Comparison of ENCODE assay signal across 11 cellular contexts in the genomic region with DNA sequence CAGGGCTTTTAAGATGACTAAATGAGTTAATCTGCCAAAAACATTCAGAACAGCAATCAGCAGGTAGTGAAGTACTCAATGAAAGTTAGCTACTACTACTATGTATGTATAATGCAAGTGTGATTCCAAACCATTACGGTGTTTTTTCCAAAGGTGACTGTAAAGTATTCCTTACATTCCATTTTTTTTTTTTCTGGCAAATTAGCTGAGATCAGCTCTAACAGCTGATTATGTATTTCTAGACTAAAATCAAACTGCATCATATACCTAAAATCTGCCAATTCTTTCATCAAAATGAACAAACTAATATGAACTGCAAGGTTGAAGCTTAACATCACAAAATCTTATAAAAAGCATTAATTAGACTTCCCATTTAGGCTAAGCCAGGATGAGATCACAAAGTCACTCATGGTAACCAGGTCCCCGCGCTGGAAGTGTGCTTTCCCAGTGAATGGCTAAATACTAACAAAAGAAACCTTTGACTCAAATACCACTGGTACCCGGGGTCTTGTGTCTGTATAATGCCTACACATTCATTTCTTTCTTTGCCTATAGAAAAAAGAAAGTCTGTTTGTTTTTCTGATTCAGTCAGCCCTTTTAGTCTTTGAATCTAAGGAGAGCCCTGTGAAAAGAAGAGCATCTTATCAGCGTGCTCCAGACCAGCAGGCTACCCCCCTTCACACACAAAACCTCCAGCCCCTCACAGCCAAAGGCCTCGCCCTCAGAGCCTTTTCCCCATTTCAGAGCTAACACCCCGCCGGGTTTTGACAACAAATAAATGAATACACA.
DNase-seq lines count a peak whose midpoint lies in the region; ATAC-seq and TF ChIP-seq lines count a peak whose summit lies in the region.
"Had no signal": no experiment of that assay in that cellular context is flagged by ENCODE, and none has a peak within 500 bp of the region (broad histone marks: within the 10 kb centered on the region; RNA-seq: fewer than 3 reads in every experiment).

No MANE protein-coding gene starts in this region.

- H3K27ac ChIP-seq in right cardiac atrium (ENCODE audit: low read length), result peak overlapping the region; percentile 42
- H3K27ac ChIP-seq: C4-2B had no signal

- 30% methylated on average over 8 of the region's 8 CpGs for WGBS in right cardiac atrium

- no peaks in the 10 kb centered on the region for H3K9me3 Mint-ChIP-seq in T-helper 1 cell treated with Interleukin-12 subunit alpha and Interleukin-12 subunit beta and Interleukin-4 antibody, amounts not matched to agents 30 μg/mL and 1 μg/mL, for 36 hours
- H3K9me3 Mint-ChIP-seq in activated CD8-positive, alpha-beta T cell treated with anti-CD3 and anti-CD28 coated beads for 36 hours, result no peaks in the 10 kb centered on the region

- peak overlapping the region; percentile 91 for H3K4me3 Mint-ChIP-seq in T-helper 1 cell treated with Interleukin-12 subunit alpha and Interleukin-12 subunit beta and Interleukin-4 antibody, amounts not matched to agents 30 μg/mL and 1 μg/mL, for 36 hours
- peak overlapping the region; percentile 95 for H3K4me3 Mint-ChIP-seq in activated CD8-positive, alpha-beta T cell treated with anti-CD3 and anti-CD28 coated beads for 36 hours

- peak overlapping the region; percentile 20 for H3K27ac Mint-ChIP-seq in T-helper 1 cell treated with Interleukin-12 subunit alpha and Interleukin-12 subunit beta and Interleukin-4 antibody, amounts not matched to agents 30 μg/mL and 1 μg/mL, for 36 hours
- peak overlapping the region; percentile 92 for H3K27ac Mint-ChIP-seq in activated CD8-positive, alpha-beta T cell treated with anti-CD3 and anti-CD28 coated beads for 36 hours

- peaks cover 60% of the 10 kb centered on the region for H3K4me1 Mint-ChIP-seq in T-helper 1 cell treated with Interleukin-12 subunit alpha and Interleukin-12 subunit beta and Interleukin-4 antibody, amounts not matched to agents 30 μg/mL and 1 μg/mL, for 36 hours (ENCODE audit: low read depth)
- peaks cover 69% of the 10 kb centered on the region for H3K4me1 Mint-ChIP-seq in activated CD8-positive, alpha-beta T cell treated with anti-CD3 and anti-CD28 coated beads for 36 hours (ENCODE audit: low read depth)

- POLR2A ChIA-PET in activated CD8-positive, alpha-beta T cell treated with anti-CD3 and anti-CD28 coated beads for 36 hours (lab: Charles Lee), result interaction anchor here (1.0 to 1.9 kb wide), 4 partner anchors 13 to 139 kb away, joined by 3 to 9 read pairs (median 6); no protein-coding TSS in a partner anchor

- CTCF ChIA-PET in activated CD8-positive, alpha-beta T cell treated with anti-CD3 and anti-CD28 coated beads for 36 hours (lab: Charles Lee), result interaction anchor here (1.0 to 4.2 kb wide), 6 partner anchors 12 to 659 kb away, joined by 3 to 24 read pairs (median 8); no protein-coding TSS in a partner anchor

- no peak for TF ChIP-seq CTCF in activated CD8-positive, alpha-beta T cell treated with anti-CD3 and anti-CD28 coated beads for 36 hours (IDR thresholded peaks at IDR 0.05)

- peaks cover 8% of the 10 kb centered on the region for H3K4me1 ChIP-seq in right cardiac atrium (ENCODE audit: control insufficient read depth, insufficient read depth, low read length)

- H3K36me3 Mint-ChIP-seq in T-helper 1 cell treated with Interleukin-12 subunit alpha and Interleukin-12 subunit beta and Interleukin-4 antibody, amounts not matched to agents 30 μg/mL and 1 μg/mL, for 36 hours (ENCODE audit: low read depth), result peaks cover 22% of the 10 kb centered on the region
- H3K36me3 Mint-ChIP-seq in activated CD8-positive, alpha-beta T cell treated with anti-CD3 and anti-CD28 coated beads for 36 hours (ENCODE audit: low read depth), result peaks cover 1% of the 10 kb centered on the region

- H3K9me3 ChIP-seq in right cardiac atrium (ENCODE audit: control insufficient read depth, low read length), result no peaks in the 10 kb centered on the region

- peak overlapping the region; percentile 83 for H3K4me3 ChIP-seq in right cardiac atrium (ENCODE audit: low read length)

- H3K27me3 ChIP-seq in right cardiac atrium (ENCODE audit: control insufficient read depth, insufficient read depth), result no peaks in the 10 kb centered on the region

- no peak for ATAC-seq in activated CD8-positive, alpha-beta T cell treated with anti-CD3 and anti-CD28 coated beads for 36 hours
- no peak for ATAC-seq in right cardiac atrium
- no peak for ATAC-seq in HG02798 (IDR thresholded peaks at IDR 0.05; ENCODE audit: poor library complexity, unreplicated experiment)
- ATAC-seq in HG03521 (IDR thresholded peaks at IDR 0.05; ENCODE audit: unreplicated experiment), result no peak

- intact Hi-C loops in activated CD8-positive, alpha-beta T cell treated with anti-CD3 and anti-CD28 coated beads for 36 hours (cut with micrococcal nuclease), result loop anchor here (5.0 kb wide), 2 partner anchors 73 to 133 kb away; no protein-coding TSS in a partner anchor
- intact Hi-C loops in right cardiac atrium (cut with DNase I), result loop anchor here in 1 of 4 donors (10.0 kb wide), 2 partner anchors 80 to 90 kb away; a partner anchor contains a TSS

- no peak for DNase-seq in T-helper 1 cell
- no peak for DNase-seq in activated CD8-positive, alpha-beta T cell treated with anti-CD3 and anti-CD28 coated beads for 36 hours
- DNase-seq in right cardiac atrium, result no peak
- DNase-seq in stimulated activated CD8-positive, alpha-beta memory T cell treated with anti-CD3 and anti-CD28 coated beads, Interleukin-4, amount 100 ng/mL, for 48 hours, result peak; percentile 40
- DNase-seq in glomerular visceral epithelial cell (ENCODE audit: extremely low spot score), result no peak
- DNase-seq: aorta; stimulated activated CD4-positive, alpha-beta T cell treated with anti-CD3 and anti-CD28 coated beads, Interleukin-15, amount 100 ng/mL, for 24 hours had no signal

- H3K27me3 Mint-ChIP-seq in T-helper 1 cell treated with Interleukin-12 subunit alpha and Interleukin-12 subunit beta and Interleukin-4 antibody, amounts not matched to agents 30 μg/mL and 1 μg/mL, for 36 hours (ENCODE audit: low read depth), result peaks cover 7% of the 10 kb centered on the region
- no peaks in the 10 kb centered on the region for H3K27me3 Mint-ChIP-seq in activated CD8-positive, alpha-beta T cell treated with anti-CD3 and anti-CD28 coated beads for 36 hours
